In genomic region chr5:107157811-107158210, GRCh38 we compare ENCODE assay signal across 21 cellular contexts.
DNase-seq lines count a peak whose midpoint lies in the region; ATAC-seq, FAIRE-seq and TF ChIP-seq lines count a peak whose summit lies in the region.
"Had no signal": no experiment of that assay in that cellular context is flagged by ENCODE, and none has a peak within 500 bp of the region (broad histone marks: within the 10 kb centered on the region; RNA-seq: fewer than 3 reads in every experiment).

No MANE protein-coding gene starts in this region.

- no peak overlapping the region for H4K91ac ChIP-seq in H1 (replicated peaks; ENCODE audit: insufficient read length, low read length)

- peaks cover 12% of the 10 kb centered on the region for H3K9me3 Mint-ChIP-seq in neural crest cell

- TF ChIP-seq RAD21 in H1 (IDR thresholded peaks at IDR 0.05 in 1 of 2, conservative IDR thresholded peaks at IDR 0.05 in 1 of 2; ENCODE audit: low read depth in 2 of 2, low read length in 2 of 2), result no peak

- peaks cover 17% of the 10 kb centered on the region for H3K36me3 Mint-ChIP-seq in neural crest cell (ENCODE audit: low read depth)
- H3K36me3 Mint-ChIP-seq: CD8-positive, alpha-beta T cell had no signal

- no peak overlapping the region for H3K4me2 ChIP-seq in H1 (ENCODE audit: insufficient read depth in 1 of 2, low read depth in 2 of 2, low read length in 2 of 2)

- H2BK20ac ChIP-seq in H1 (ENCODE audit: low read length), result no peak overlapping the region

- H3K79me2 ChIP-seq in H1 (ENCODE audit: control insufficient read depth in 1 of 2, insufficient read depth in 2 of 2, low read length in 2 of 2), result no peaks in the 10 kb centered on the region

- no peak overlapping the region for H3K56ac ChIP-seq in H1 (replicated peaks; ENCODE audit: insufficient read length, low read depth, low read length)

- DNase-seq in BE2C (peak; percentile 8), NCI-H69 (lab: John Stamatoyannopoulos, UW) (peak; percentile 21), H1 (ENCODE audit: low read depth in 1 of 2, low spot score in 2 of 2) (no peak), neural crest cell (ENCODE audit: low read depth, low spot score) (no peak), NCI-H345 treated with DMSO at 0.1 percent for 48 hours (lab: John Stamatoyannopoulos, UW; ENCODE audit: unreplicated experiment) (no peak), COLO668 (lab: John Stamatoyannopoulos, UW; ENCODE audit: unreplicated experiment) (no peak), activated gamma-delta T cell (lab: John Stamatoyannopoulos, UW) (no peak)
- DNase-seq: CD8-positive, alpha-beta T cell; DND-41; GDM1; GOT3; NCI-H1105 treated with DMSO at 0.1 percent for 48 hours; NCI-H187; NCI-H345; NCI-H774 had no signal

- no peak for ATAC-seq in HG02588 (IDR thresholded peaks at IDR 0.05; ENCODE audit: unreplicated experiment)
- ATAC-seq: CD8-positive, alpha-beta T cell; GM12878 had no signal

- no peak overlapping the region for H3K4ac ChIP-seq in H1 (replicated peaks; ENCODE audit: insufficient read length, low read depth, low read length)

- no peaks in the 10 kb centered on the region for H3K23me2 ChIP-seq in H1 (ENCODE audit: low read depth, low read length)

- no peak overlapping the region for H2BK5ac ChIP-seq in H1 (ENCODE audit: low read depth, low read length)

- no peak overlapping the region for H3K9ac ChIP-seq in H1 (replicated peaks in 1 of 4; ENCODE audit: extremely low read depth in 1 of 4, low read depth in 3 of 4, low read length in 3 of 4)

- H3K4me3 ChIP-seq in BE2C (ENCODE audit: low read depth, low read length), result no peak overlapping the region
- no peak overlapping the region for H3K4me3 ChIP-seq in H1 (ENCODE audit: extremely low read depth in 1 of 4, insufficient read depth in 2 of 4, low read depth in 3 of 4, low read length in 4 of 4)
- H3K4me3 ChIP-seq: GM12878 had no signal

- WGBS in H1 (ENCODE audit: extremely low coverage in 1 of 2, insufficient coverage in 1 of 2, insufficient read length in 1 of 2, insufficient replicate concordance in 2 of 2, low coverage in 1 of 2, low lambda C conversion rate in 2 of 2, missing lambda C conversion rate in 1 of 2), 2 experiments, result 96% methylated on average over 5 of the region's 5 CpGs; no CpG with 5 or more reads in 1 of the 2 experiments

- H4K5ac ChIP-seq in H1 (ENCODE audit: insufficient read length, low read depth, low read length), result no peak overlapping the region

- H3K4me3 Mint-ChIP-seq in neural crest cell, result no peak overlapping the region
- H3K4me3 Mint-ChIP-seq: CD8-positive, alpha-beta T cell had no signal

- H3K36me3 ChIP-seq in BE2C, result no peaks in the 10 kb centered on the region
- H3K36me3 ChIP-seq in H1 (ENCODE audit: control insufficient read depth in 2 of 4, insufficient read depth in 4 of 4, low read length in 3 of 4), result no peaks in the 10 kb centered on the region

- no peak for TF ChIP-seq CTCF in BE2C (IDR thresholded peaks at IDR 0.05; ENCODE audit: low read depth, low read length)
- no peak for TF ChIP-seq CTCF in H1 (IDR thresholded peaks at IDR 0.05; ENCODE audit: control extremely low read depth in 1 of 3, insufficient read depth in 1 of 3, low read depth in 1 of 3, low read length in 3 of 3)
- no peak for TF ChIP-seq CTCF in neural crest cell (conservative IDR thresholded peaks at IDR 0.05)

- no peak for TF ChIP-seq POLR2A in H1 (IDR thresholded peaks at IDR 0.05; ENCODE audit: control extremely low read depth in 1 of 2, low read depth in 2 of 2, low read length in 2 of 2)

- POLR2A ChIA-PET in H1 (lab: Charles Lee; ENCODE audit: partially characterized antibody), result no interaction called here

- no peaks in the 10 kb centered on the region for H3K79me1 ChIP-seq in H1 (ENCODE audit: low read depth, low read length)

- no peaks in the 10 kb centered on the region for H3K9me3 ChIP-seq in BE2C
- no peaks in the 10 kb centered on the region for H3K9me3 ChIP-seq in H1 (ENCODE audit: insufficient read depth in 2 of 2, low read depth in 1 of 2, low read length in 1 of 2)

- H3K4me1 ChIP-seq in BE2C (no peaks in the 10 kb centered on the region), H1 (replicated peaks in 1 of 4; ENCODE audit: control insufficient read depth in 3 of 4, insufficient read depth in 4 of 4, low read length in 3 of 4) (no peaks in the 10 kb centered on the region)

- H3K27ac Mint-ChIP-seq in neural crest cell (ENCODE audit: unreplicated experiment), result peak overlapping the region; percentile 75
- H3K27ac Mint-ChIP-seq: CD8-positive, alpha-beta T cell had no signal

- no peak overlapping the region for H3K14ac ChIP-seq in H1 (ENCODE audit: insufficient read length)

- TF ChIP-seq EP300 in H1 (IDR thresholded peaks at IDR 0.05; ENCODE audit: borderline replicate concordance in 1 of 2, low read depth in 2 of 2, low read length in 2 of 2), result no peak

- no peaks in the 10 kb centered on the region for H3K27me3 ChIP-seq in BE2C
- H3K27me3 ChIP-seq in H1 (replicated peaks in 1 of 4; ENCODE audit: control insufficient read depth in 3 of 4, extremely low read depth in 1 of 4, insufficient read depth in 3 of 4, low read length in 3 of 4), result no peaks in the 10 kb centered on the region

- peaks cover 10% of the 10 kb centered on the region for H3K4me1 Mint-ChIP-seq in neural crest cell

- H2BK120ac ChIP-seq in H1 (replicated peaks; ENCODE audit: low read depth, low read length), result no peak overlapping the region

- CTCF ChIA-PET in H1 (lab: Charles Lee; ENCODE audit: partially characterized antibody), result interaction anchor here (1.0 kb wide), 1 partner anchor 11 kb away, joined by 4 read pairs; no protein-coding TSS in a partner anchor

- no peak overlapping the region for H4K8ac ChIP-seq in H1 (ENCODE audit: extremely low read depth, insufficient read depth, low read length)

- H2BK12ac ChIP-seq in H1 (ENCODE audit: low read depth, low read length), result no peak overlapping the region

- no peak overlapping the region for H3K27ac ChIP-seq in H1 (ENCODE audit: low read depth, low read length)
- H3K27ac ChIP-seq: 22Rv1, HL-60 had no signal

- H2AK5ac ChIP-seq in H1 (ENCODE audit: low read depth, low read length), result no peak overlapping the region

- H2BK15ac ChIP-seq in H1 (ENCODE audit: low read length), result no peak overlapping the region

- H3K27me3 Mint-ChIP-seq in neural crest cell (ENCODE audit: low read depth), result no peaks in the 10 kb centered on the region

- no peak for FAIRE-seq in H1 (lab: Jason Lieb, UNC)
- FAIRE-seq: GM12878, GM18507, HTR-8/SVneo had no signal

- no peak overlapping the region for H3K18ac ChIP-seq in H1 (ENCODE audit: extremely low read depth, low read length)

- H3K23ac ChIP-seq in H1 (ENCODE audit: insufficient read length), result no peak overlapping the region

- H4K20me1 ChIP-seq in H1 (replicated peaks in 1 of 2; ENCODE audit: control insufficient read depth in 1 of 2, insufficient read depth in 2 of 2, low read length in 2 of 2), result no peaks in the 10 kb centered on the region

- H2AFZ ChIP-seq in H1 (ENCODE audit: low read length), result peak overlapping the region; percentile 52; the same call in 1 of the 2 replicates

TF ChIP-seq in H1, 55 proteins besides CTCF, POLR2A, EP300 and RAD21:
- no peak for TF ChIP-seq JUN (IDR thresholded peaks at IDR 0.05; ENCODE audit: low read depth, low read length)
- no peak for TF ChIP-seq SAP30 (IDR thresholded peaks at IDR 0.05; ENCODE audit: insufficient read depth, insufficient replicate concordance, low read length)
- TF ChIP-seq KDM1A (IDR thresholded peaks at IDR 0.05; ENCODE audit: borderline replicate concordance, low read length), result no peak
- no peak for TF ChIP-seq GTF2F1 (IDR thresholded peaks at IDR 0.05; ENCODE audit: borderline replicate concordance, low read depth, low read length)
- TF ChIP-seq ASH2L (IDR thresholded peaks at IDR 0.05; ENCODE audit: low read length), result no peak
- no peak for TF ChIP-seq E2F6 (IDR thresholded peaks at IDR 0.05)
- no peak for TF ChIP-seq TBP (IDR thresholded peaks at IDR 0.05; ENCODE audit: low read depth, low read length)
- no peak for TF ChIP-seq USF2 (IDR thresholded peaks at IDR 0.05; ENCODE audit: low read length)
- no peak for TF ChIP-seq NANOG (IDR thresholded peaks at IDR 0.05; ENCODE audit: insufficient read depth, low read depth, low read length, poor library complexity, severe bottlenecking)
- TF ChIP-seq RXRA (IDR thresholded peaks at IDR 0.05; ENCODE audit: insufficient read depth, low read depth, low read length), result no peak
- TF ChIP-seq JUND (IDR thresholded peaks at IDR 0.05; ENCODE audit: low read length), result no peak
- TF ChIP-seq TAF7 (optimal IDR thresholded peaks at IDR 0.05; ENCODE audit: borderline replicate concordance, low read depth, low read length), result no peak
- TF ChIP-seq TEAD4 (IDR thresholded peaks at IDR 0.05; ENCODE audit: low read depth, low read length), result no peak
- no peak for TF ChIP-seq RBBP5 (IDR thresholded peaks at IDR 0.05; ENCODE audit: borderline replicate concordance, low read depth, low read length)
- TF ChIP-seq BRCA1 (IDR thresholded peaks at IDR 0.05; ENCODE audit: low read depth, low read length), result no peak

Comparison
In these comparisons a context has a peak if more than half of its experiments do, and no peak if none do; other contexts are left out.
1. DNase-seq: peak in BE2C (single experiment) and NCI-H69 (single experiment); none in H1 (0 of 2), neural crest cell (single experiment), NCI-H345 treated with DMSO at 0.1 percent for 48 hours (single experiment), COLO668 (single experiment) and activated gamma-delta T cell (single experiment).